ENCODE assay signal across 18 cellular contexts in the genomic region with DNA sequence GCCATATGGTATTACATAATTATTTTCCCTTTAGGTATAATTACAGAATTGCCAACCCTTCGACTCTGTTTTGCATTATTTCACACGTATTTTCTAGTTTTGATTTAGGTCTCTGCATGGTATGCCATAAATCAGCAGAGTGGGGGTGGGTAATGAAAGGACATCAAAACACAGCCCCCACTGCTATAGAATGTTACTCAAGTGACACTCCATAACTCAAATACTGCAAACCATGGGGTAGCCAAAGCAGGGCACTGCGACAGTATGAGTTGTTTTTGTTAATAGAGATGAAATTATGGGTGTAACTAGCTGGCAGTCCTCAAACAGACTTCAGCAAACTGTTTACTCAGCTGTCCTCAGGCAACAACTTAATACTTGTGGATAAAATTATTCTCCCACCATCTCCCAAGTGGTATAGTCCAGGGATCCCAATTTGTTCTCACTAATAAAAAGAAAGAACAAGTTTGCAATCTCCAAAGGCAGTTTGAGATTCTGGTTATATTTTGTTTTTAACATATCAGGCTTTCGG.
DNase-seq lines count a peak whose midpoint lies in the region; TF ChIP-seq lines count a peak whose summit lies in the region.
"Had no signal": no experiment of that assay in that cellular context is flagged by ENCODE, and none has a peak within 500 bp of the region (broad histone marks: within the 10 kb centered on the region; RNA-seq: fewer than 3 reads in every experiment).

No MANE protein-coding gene starts in this region.

- no peaks in the 10 kb centered on the region for H3K36me3 ChIP-seq in A673 (ENCODE audit: insufficient read depth, low read length, poor library complexity, severe bottlenecking)
- H3K36me3 ChIP-seq: ovary, tibial nerve had no signal

- BruUV-seq in A673 (replicated peaks; lab: Mats Ljungman, UMichigan): no TSS peak

- DNase-seq in NCI-H2107 treated with DMSO at 0.1 percent for 48 hours (lab: John Stamatoyannopoulos, UW; ENCODE audit: unreplicated experiment): peak; percentile 82
- DNase-seq in NCI-H2107 (lab: John Stamatoyannopoulos, UW): no peak
- DNase-seq in NCI-H2081 treated with DMSO at 0.1 percent for 48 hours (lab: John Stamatoyannopoulos, UW): peak; percentile 95
- peak; percentile 20 for DNase-seq in brain pericyte (ENCODE audit: low read depth, low spot score)
- peak; percentile 26 for DNase-seq in smooth muscle cell of the brain vasculature (ENCODE audit: low read depth, low spot score)
- DNase-seq in NCI-H187 (lab: John Stamatoyannopoulos, UW): no peak
- no peak for DNase-seq in A673 (ENCODE audit: low spot score)
- no peak for DNase-seq in activated CD4-positive, CD25-positive, alpha-beta regulatory T cell treated with anti-CD3 and anti-CD28 coated beads, Interleukin-2, amount 50 U/mL, for 72 hours
- DNase-seq: 8988T; activated CD4-positive, CD25-positive, alpha-beta regulatory T cell; amniotic stem cell; C1 segment of cervical spinal cord; kidney glomerular epithelial cell; NCI-H82; ovary; T-cell had no signal

- H3K27ac ChIP-seq in A673 (ENCODE audit: low read depth, low read length, poor library complexity, severe bottlenecking): no peak overlapping the region
- H3K27ac ChIP-seq: ovary, skin epidermis had no signal

- POLR2A ChIA-PET in A673 (lab: Charles Lee; ENCODE audit: low non-redundant PET): no interaction called here

- intact Hi-C loops in A673 (cut with micrococcal nuclease; ENCODE audit: unreplicated experiment): no loop called here

- CTCF ChIA-PET in A673 (lab: Charles Lee): no interaction called here

- no peak overlapping the region for H3K4me3 ChIP-seq in A673 (ENCODE audit: low read depth, low read length, poor library complexity, severe bottlenecking)
- H3K4me3 ChIP-seq: ovary, skin epidermis, tibial nerve had no signal

- no peaks in the 10 kb centered on the region for H3K27me3 ChIP-seq in A673 (replicated peaks; ENCODE audit: insufficient read depth, low read depth, low read length, poor library complexity)
- H3K27me3 ChIP-seq: ovary, tibial nerve had no signal

- no peak for TF ChIP-seq CTCF in A673 (conservative IDR thresholded peaks at IDR 0.05; ENCODE audit: low read depth, low read length)

- no peaks in the 10 kb centered on the region for H3K9me3 ChIP-seq in A673 (ENCODE audit: low read depth, low read length, poor library complexity, severe bottlenecking)
- H3K9me3 ChIP-seq: ovary, tibial nerve had no signal

- no peaks in the 10 kb centered on the region for H3K4me1 ChIP-seq in A673 (ENCODE audit: insufficient read depth, low read length, poor library complexity, severe bottlenecking)

Comparison
In these comparisons a context has a peak if more than half of its experiments do, and no peak if none do; other contexts are left out.
1. DNase-seq: peak in NCI-H2107 treated with DMSO at 0.1 percent for 48 hours (single experiment), NCI-H2081 treated with DMSO at 0.1 percent for 48 hours (single experiment), brain pericyte (single experiment) and smooth muscle cell of the brain vasculature (single experiment); none in NCI-H2107 (single experiment), NCI-H187 (0 of 2), A673 (single experiment) and activated CD4-positive, CD25-positive, alpha-beta regulatory T cell treated with anti-CD3 and anti-CD28 coated beads, Interleukin-2, amount 50 U/mL, for 72 hours (single experiment).